8 cellular contexts compared by ENCODE assay signal in the genomic region with DNA sequence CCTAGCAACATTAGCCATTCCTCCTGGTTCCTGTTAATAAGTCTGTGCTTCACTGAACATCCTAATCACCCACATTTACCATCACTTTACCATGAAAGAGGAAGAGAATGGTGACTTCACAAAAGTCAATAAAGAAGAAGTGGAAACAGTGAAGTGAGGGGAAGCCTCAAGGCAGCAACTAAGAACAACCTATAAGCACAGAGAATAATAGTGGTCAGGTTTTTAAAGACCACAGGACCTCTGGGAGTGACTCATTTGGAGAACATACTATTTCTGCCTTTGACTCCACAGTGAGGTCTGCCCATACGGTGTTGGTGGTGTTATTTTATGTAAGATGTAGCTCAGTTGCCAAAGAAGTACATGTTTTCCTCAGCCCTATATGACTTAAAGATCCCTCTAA.
A peak's percentile ranks its signal among the peaks of the same experiment; 100 is the strongest.
DNase-seq lines count a peak whose midpoint lies in the region; ATAC-seq and TF ChIP-seq lines count a peak whose summit lies in the region.

No MANE protein-coding gene starts in this region.

- H3K23ac ChIP-seq in H9 (ENCODE audit: insufficient read length, low read depth, low read length), result no peak overlapping the region

- no peaks in the 10 kb centered on the region for H3K79me1 ChIP-seq in H9 (ENCODE audit: insufficient read depth, low read depth, low read length, poor library complexity, severe bottlenecking)

- H2AFZ ChIP-seq in H9 (ENCODE audit: low read length), result no peak overlapping the region

- no peak for TF ChIP-seq CTCF in GM13976 (IDR thresholded peaks at IDR 0.05; ENCODE audit: borderline replicate concordance, control extremely low read depth, extremely low read depth, insufficient read depth, missing control alignments)
- no peak for TF ChIP-seq CTCF in H9 (conservative IDR thresholded peaks at IDR 0.05)

- no peaks in the 10 kb centered on the region for H3K27me3 ChIP-seq in H9 (ENCODE audit: insufficient read depth, low read length)

- H3K14ac ChIP-seq in H9 (ENCODE audit: insufficient read depth, low read length), result no peak overlapping the region

- peak overlapping the region; percentile 81 for H3K27ac Mint-ChIP-seq in activated naive CD4-positive, alpha-beta T cell treated with anti-CD3 and anti-CD28 coated beads, Interleukin-2, amount 50 U/mL, for 24 hours
- H3K27ac Mint-ChIP-seq in H9, result no peak overlapping the region; a peak in 2 of 7 replicates

- no peak overlapping the region for H2BK5ac ChIP-seq in H9 (ENCODE audit: insufficient read length, low read length)

- no peaks in the 10 kb centered on the region for H3K9me3 ChIP-seq in H9 (ENCODE audit: control insufficient read depth, low read depth, low read length)

- peaks cover 3% of the 10 kb centered on the region; the same call in 1 of the 2 replicates for H3K4me1 ChIP-seq in H9 (ENCODE audit: insufficient read depth, low read length)

- H4K8ac ChIP-seq in H9 (replicated peaks; ENCODE audit: insufficient read length, low read depth, low read length), result no peak overlapping the region

- no peaks in the 10 kb centered on the region for H3K9me3 Mint-ChIP-seq in activated naive CD4-positive, alpha-beta T cell treated with anti-CD3 and anti-CD28 coated beads, Interleukin-2, amount 50 U/mL, for 24 hours
- H3K9me3 Mint-ChIP-seq in H9, result no peaks in the 10 kb centered on the region

- no peak overlapping the region for H3K4ac ChIP-seq in H9 (ENCODE audit: low read depth, low read length)

- no peak overlapping the region for H3T11ph ChIP-seq in H9 (ENCODE audit: low read length)

- H4K20me1 ChIP-seq in H9 (ENCODE audit: control insufficient read depth, insufficient read depth, insufficient read length), result no peaks in the 10 kb centered on the region

- no peak overlapping the region for H3K18ac ChIP-seq in H9 (ENCODE audit: insufficient read length, low read depth, low read length)

- no peak overlapping the region for H3K9ac ChIP-seq in H9 (ENCODE audit: extremely low read depth, insufficient read length, low read length)

- WGBS in H9 (ENCODE audit: extremely low coverage, insufficient read length, low lambda C conversion rate), result no CpG with 5 or more reads among the region's 1 CpG

- H4K91ac ChIP-seq in H9 (ENCODE audit: insufficient read length, low read depth, low read length), result no peak overlapping the region

- H3K27ac ChIP-seq in H9 (ENCODE audit: insufficient read length, low read depth, low read length), result no peak overlapping the region

- ATAC-seq in GM21526 (IDR thresholded peaks at IDR 0.05; ENCODE audit: low FRiP score, unreplicated experiment), result peak; percentile 91

- no peaks in the 10 kb centered on the region for H3K27me3 Mint-ChIP-seq in activated naive CD4-positive, alpha-beta T cell treated with anti-CD3 and anti-CD28 coated beads, Interleukin-2, amount 50 U/mL, for 24 hours
- H3K27me3 Mint-ChIP-seq in H9 (ENCODE audit: low read depth), result peaks cover 3% of the 10 kb centered on the region; the same call in 1 of the 2 replicates

- no peak overlapping the region for H3K4me3 Mint-ChIP-seq in activated naive CD4-positive, alpha-beta T cell treated with anti-CD3 and anti-CD28 coated beads, Interleukin-2, amount 50 U/mL, for 24 hours
- H3K4me3 Mint-ChIP-seq in H9, result no peak overlapping the region

- H3K36me3 Mint-ChIP-seq in activated naive CD4-positive, alpha-beta T cell treated with anti-CD3 and anti-CD28 coated beads, Interleukin-2, amount 50 U/mL, for 24 hours, result no peaks in the 10 kb centered on the region
- no peaks in the 10 kb centered on the region for H3K36me3 Mint-ChIP-seq in H9 (ENCODE audit: insufficient read depth in 1 of 3, low read depth in 3 of 3)

- H2AK5ac ChIP-seq in H9 (ENCODE audit: insufficient read length, low read length), result no peak overlapping the region

- no peak overlapping the region for H2BK20ac ChIP-seq in H9 (ENCODE audit: low read depth, low read length, poor library complexity, severe bottlenecking)

- in situ Hi-C loops in GM13976 (cut with MboI; ENCODE audit: low sequenced_read_pairs, unreplicated experiment), result no loop called here

- no peaks in the 10 kb centered on the region for H3K79me2 ChIP-seq in H9 (ENCODE audit: insufficient read depth, low read length)

- H3K23me2 ChIP-seq in H9 (ENCODE audit: insufficient read length, low read depth, low read length, poor library complexity, severe bottlenecking), result no peaks in the 10 kb centered on the region

- H2BK12ac ChIP-seq in H9 (ENCODE audit: insufficient read length, low read depth, low read length), result no peak overlapping the region

- DNase-seq in GM13976 (ENCODE audit: low spot score) (peak; percentile 67), HT1080 (ENCODE audit: low read depth) (peak; percentile 89), pons (ENCODE audit: low spot score) (peak; percentile 79), H9 (no peak), retina (no peak), HCEC 1CT (no peak)

- no peak overlapping the region for H2BK120ac ChIP-seq in H9 (ENCODE audit: low read depth, low read length, poor library complexity, severe bottlenecking)

- no peak overlapping the region for H3K4me2 ChIP-seq in H9 (ENCODE audit: insufficient read depth, insufficient read length, low read length)

- peaks cover 41% of the 10 kb centered on the region for H3K4me1 Mint-ChIP-seq in activated naive CD4-positive, alpha-beta T cell treated with anti-CD3 and anti-CD28 coated beads, Interleukin-2, amount 50 U/mL, for 24 hours
- peaks cover 11 to 12% of the 10 kb centered on the region in 2 experiments for H3K4me1 Mint-ChIP-seq in H9

- H4K5ac ChIP-seq in H9 (ENCODE audit: insufficient read length, low read depth, low read length), result no peak overlapping the region

- H3K56ac ChIP-seq in H9 (ENCODE audit: insufficient read length, low read depth, low read length), result no peak overlapping the region

- no peak overlapping the region for H2BK15ac ChIP-seq in H9 (ENCODE audit: low read depth, low read length)

Comparison
In these comparisons a context has a peak if more than half of its experiments do, and no peak if none do; other contexts are left out.
1. DNase-seq: peak in GM13976 (single experiment), HT1080 (single experiment) and pons (single experiment); none in H9 (single experiment), retina (single experiment) and HCEC 1CT (single experiment).